14 cellular contexts compared by ENCODE assay signal in the genomic region with DNA sequence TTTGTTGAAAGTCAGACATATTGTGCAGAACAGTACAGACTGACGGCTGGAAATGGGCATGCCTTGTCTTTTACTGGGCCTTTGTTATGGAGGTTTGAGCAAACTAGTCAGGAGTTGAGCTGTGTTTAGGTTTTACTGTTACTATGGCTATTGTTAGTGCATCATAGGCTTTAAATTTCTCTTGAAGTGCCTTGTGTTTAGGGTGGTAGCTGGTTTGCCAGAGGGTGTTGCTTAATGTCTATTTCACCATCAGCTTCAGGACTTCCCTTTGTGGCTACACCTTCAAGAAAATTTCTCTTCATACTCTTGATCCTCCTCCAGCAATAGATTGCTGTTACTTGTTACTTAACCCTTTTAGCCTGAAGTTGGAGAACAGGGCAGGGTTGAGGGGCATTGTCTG.
"Had no signal": no experiment of that assay in that cellular context is flagged by ENCODE, and none has a peak within 500 bp of the region (broad histone marks: within the 10 kb centered on the region; RNA-seq: fewer than 3 reads in every experiment).

No MANE protein-coding gene starts in this region.

- H3K4me1 Mint-ChIP-seq: activated naive CD8-positive, alpha-beta T cell treated with anti-CD3 and anti-CD28 coated beads, Interleukin-2, amount 50 U/mL, for 24 hours; neural crest cell had no signal

- H3K4me3 Mint-ChIP-seq: activated naive CD8-positive, alpha-beta T cell treated with anti-CD3 and anti-CD28 coated beads, Interleukin-2, amount 50 U/mL, for 24 hours; activated T-cell treated with anti-CD3 and anti-CD28 coated beads, Interleukin-2, amount 50 U/mL, for 72 hours; neural crest cell; stimulated activated naive CD8-positive, alpha-beta T cell treated with anti-CD3 and anti-CD28 coated beads, Interleukin-15, Interleukin-2, amounts not matched to agents 100 ng/mL and 50 ng/mL, for 24 hours; T-helper 2 cell treated with Interferon-gamma antibody and Interleukin-4, amounts not matched to agents 5 μg/mL and 100 μg/mL, for 36 hours had no signal

- H3K27me3 Mint-ChIP-seq: activated naive CD8-positive, alpha-beta T cell treated with anti-CD3 and anti-CD28 coated beads, Interleukin-2, amount 50 U/mL, for 24 hours; stimulated activated naive CD8-positive, alpha-beta T cell treated with anti-CD3 and anti-CD28 coated beads, Interleukin-15, Interleukin-2, amounts not matched to agents 100 ng/mL and 50 ng/mL, for 24 hours had no signal

- H3K27ac Mint-ChIP-seq: activated naive CD8-positive, alpha-beta T cell treated with anti-CD3 and anti-CD28 coated beads, Interleukin-2, amount 50 U/mL, for 24 hours; activated T-cell treated with anti-CD3 and anti-CD28 coated beads, Interleukin-2, amount 50 U/mL, for 72 hours; stimulated activated naive CD8-positive, alpha-beta T cell treated with anti-CD3 and anti-CD28 coated beads, Interleukin-15, Interleukin-2, amounts not matched to agents 100 ng/mL and 50 ng/mL, for 24 hours; T-helper 2 cell treated with Interferon-gamma antibody and Interleukin-4, amounts not matched to agents 5 μg/mL and 100 μg/mL, for 36 hours had no signal

- DNase-seq: activated CD4-positive, alpha-beta T cell treated with anti-CD3 and anti-CD28 coated beads, Interleukin-2, amount 50 U/mL, for 4 hours; activated CD4-positive, CD25-positive, alpha-beta regulatory T cell treated with anti-CD3 and anti-CD28 coated beads, Interleukin-2, amount 50 U/mL, for 72 hours; activated naive CD4-positive, alpha-beta T cell; activated naive CD8-positive, alpha-beta T cell treated with anti-CD3 and anti-CD28 coated beads, Interleukin-2, amount 50 U/mL, for 24 hours; activated T-cell treated with anti-CD3 and anti-CD28 coated beads, Interleukin-2, amount 50 U/mL, for 72 hours; gastrocnemius medialis; ovary; retina; stimulated activated CD4-positive, alpha-beta T cell treated with anti-CD3 and anti-CD28 coated beads, Interleukin-15, amount 100 ng/mL, for 24 hours; stimulated activated CD4-positive, alpha-beta T cell treated with anti-CD3 and anti-CD28 coated beads, Interleukin-4, amount 100 ng/mL, for 24 hours; upper lobe of left lung had no signal

- ATAC-seq: activated naive CD8-positive, alpha-beta T cell treated with anti-CD3 and anti-CD28 coated beads, Interleukin-2, amount 50 U/mL, for 24 hours; activated T-cell treated with anti-CD3 and anti-CD28 coated beads, Interleukin-2, amount 50 U/mL, for 72 hours; gastrocnemius medialis had no signal
